In genomic region chr6:73585566-73586415, GRCh38 we compare ENCODE assay signal across 1 cellular context.
TF ChIP-seq lines count a peak whose summit lies in the region.

No MANE protein-coding gene starts in this region.

TF ChIP-seq in HEK293, 187 proteins besides CTCF, POLR2A, EP300 and RAD21 (continued from another document):
- TF ChIP-seq MZF1 (tag by site-specific recombination; IDR thresholded peaks at IDR 0.05; ENCODE audit: borderline replicate concordance), result peak; percentile 33; the same call in 1 of the 2 replicates
- TF ChIP-seq ZNF362 (tag by site-specific recombination; IDR thresholded peaks at IDR 0.05), result no peak
- TF ChIP-seq BCL6B (tag by site-specific recombination; IDR thresholded peaks at IDR 0.05), result no peak
- peak; percentile 94 for TF ChIP-seq TCF7L2 (IDR thresholded peaks at IDR 0.05; ENCODE audit: borderline replicate concordance, low read depth, low read length)
- no peak for TF ChIP-seq BCL11B (tag by site-specific recombination; IDR thresholded peaks at IDR 0.05; ENCODE audit: low read depth)
- TF ChIP-seq KLF16 (tag by site-specific recombination; IDR thresholded peaks at IDR 0.05), result no peak
- no peak for TF ChIP-seq ZNF37A (tag by site-specific recombination; IDR thresholded peaks at IDR 0.05)
- peak; percentile 49; the same call in 1 of the 2 replicates for TF ChIP-seq ZBTB17 (tag by site-specific recombination; IDR thresholded peaks at IDR 0.05)
- TF ChIP-seq ZNF776 (tag by site-specific recombination; IDR thresholded peaks at IDR 0.05; ENCODE audit: borderline replicate concordance), result no peak
- TF ChIP-seq ZSCAN16 (tag by site-specific recombination; IDR thresholded peaks at IDR 0.05), result no peak
- TF ChIP-seq ZNF114 (tag by site-specific recombination; IDR thresholded peaks at IDR 0.05), result no peak
- no peak for TF ChIP-seq BCL11A (tag by site-specific recombination; IDR thresholded peaks at IDR 0.05; ENCODE audit: low read depth)
- peak; percentile 65; the same call in 1 of the 2 replicates for TF ChIP-seq IKZF3 (tag by site-specific recombination; IDR thresholded peaks at IDR 0.05)
- TF ChIP-seq SETDB1 (IDR thresholded peaks at IDR 0.05; ENCODE audit: insufficient read length, low read length), result no peak
- no peak for TF ChIP-seq ZNF624 (tag by site-specific recombination; IDR thresholded peaks at IDR 0.05)
- peak; percentile 85 for TF ChIP-seq PRDM6 (tag by site-specific recombination; IDR thresholded peaks at IDR 0.05)
- TF ChIP-seq ZNF529 (tag by site-specific recombination; IDR thresholded peaks at IDR 0.05; ENCODE audit: insufficient replicate concordance), result no peak
- TF ChIP-seq SP7 (tag by site-specific recombination; IDR thresholded peaks at IDR 0.05), result peak; percentile 82
- TF ChIP-seq ZNF10 (tag by site-specific recombination; IDR thresholded peaks at IDR 0.05), result no peak
- 0 out of 2 replicates have a peak, but pooled peaks have one; percentile 32 for TF ChIP-seq ZNF366 (tag by site-specific recombination; conservative IDR thresholded peaks at IDR 0.05)
- peak; percentile 97 for TF ChIP-seq PRDM10 (tag by site-specific recombination; IDR thresholded peaks at IDR 0.05)
- TF ChIP-seq ZEB2 (tag by site-specific recombination; IDR thresholded peaks at IDR 0.05), result 0 out of 2 replicates have a peak, but pooled peaks have one; percentile 20
- no peak for TF ChIP-seq PRDM2 (tag by site-specific recombination; IDR thresholded peaks at IDR 0.05; ENCODE audit: borderline replicate concordance)
- peak; percentile 17 for TF ChIP-seq ZNF510 (tag by site-specific recombination; IDR thresholded peaks at IDR 0.05; ENCODE audit: insufficient replicate concordance)
- no peak for TF ChIP-seq ZSCAN4 (tag by site-specific recombination; IDR thresholded peaks at IDR 0.05)
- TF ChIP-seq ZNF571 (tag by site-specific recombination; IDR thresholded peaks at IDR 0.05), result no peak
- no peak for TF ChIP-seq ZNF280C (tag by site-specific recombination; IDR thresholded peaks at IDR 0.05)
- no peak; the same call in 1 of the 2 replicates for TF ChIP-seq KLF10 (tag by site-specific recombination; IDR thresholded peaks at IDR 0.05)
- TF ChIP-seq ZNF664 (tag by site-specific recombination; IDR thresholded peaks at IDR 0.05), result no peak
- TF ChIP-seq KLF8 (tag by site-specific recombination; IDR thresholded peaks at IDR 0.05), result no peak
- TF ChIP-seq ZNF549 (tag by site-specific recombination; IDR thresholded peaks at IDR 0.05), result no peak
- TF ChIP-seq ZSCAN30 (tag by site-specific recombination; IDR thresholded peaks at IDR 0.05), result peak; percentile 16; the same call in 1 of the 2 replicates
- TF ChIP-seq ZBTB7A (tag by site-specific recombination; IDR thresholded peaks at IDR 0.05; ENCODE audit: low read depth), result no peak
- TF ChIP-seq ZNF629 (tag by site-specific recombination; IDR thresholded peaks at IDR 0.05), result peak; percentile 81
- peak; percentile 66 for TF ChIP-seq PRDM4 (tag by site-specific recombination; IDR thresholded peaks at IDR 0.05)
- TF ChIP-seq ZNF398 (tag by site-specific recombination; IDR thresholded peaks at IDR 0.05), result no peak
- TF ChIP-seq ZNF777 (tag by site-specific recombination; IDR thresholded peaks at IDR 0.05; ENCODE audit: borderline replicate concordance), result no peak
